Comparison of ENCODE assay signal across 27 cellular contexts in the genomic region with DNA sequence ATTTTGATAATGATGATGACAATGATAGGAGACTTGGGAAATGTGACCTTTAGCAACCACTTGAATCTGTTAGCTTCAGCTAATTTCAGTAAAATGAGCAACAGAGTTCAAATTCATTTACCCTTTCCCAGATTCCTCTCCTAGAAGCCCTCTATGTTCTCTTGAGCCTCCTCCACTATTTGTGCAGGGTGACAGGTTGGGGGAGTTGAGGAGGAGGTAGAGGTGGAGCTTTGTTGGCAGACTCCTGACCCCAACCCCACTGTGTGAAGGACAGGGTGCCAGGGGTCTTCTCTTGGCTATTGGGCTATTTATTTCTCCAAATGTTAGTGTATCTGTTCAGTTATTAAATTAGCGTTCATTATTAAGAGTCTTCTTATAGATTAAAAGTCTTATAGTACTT.
"Had no signal": no experiment of that assay in that cellular context is flagged by ENCODE, and none has a peak within 500 bp of the region (broad histone marks: within the 10 kb centered on the region; RNA-seq: fewer than 3 reads in every experiment).

No MANE protein-coding gene starts in this region.

- FAIRE-seq: colon, endometrium, endothelial cell of umbilical vein, frontal cortex had no signal

- H3K4me3 Mint-ChIP-seq: dendritic cell treated with granulocyte-macrophage colony-stimulating factor and Interleukin-4, amounts not matched to agents 40 ng/mL and 50 ng/mL, for 4 days; effector memory CD8-positive, alpha-beta T cell; endodermal cell had no signal

- H3K27me3 Mint-ChIP-seq: dendritic cell treated with granulocyte-macrophage colony-stimulating factor and Interleukin-4, amounts not matched to agents 40 ng/mL and 50 ng/mL, for 4 days; effector memory CD8-positive, alpha-beta T cell had no signal

- DNase-seq: colonic mucosa; cortex of kidney; dermis blood vessel endothelial cell; dorsolateral prefrontal cortex; effector CD4-positive, alpha-beta T cell; effector CD8-positive, alpha-beta T cell; effector memory CD4-positive, alpha-beta T cell; effector memory CD8-positive, alpha-beta T cell; endodermal cell; erythroblast; esophagus squamous epithelium; foreskin fibroblast; foreskin keratinocyte; foreskin melanocyte; gastrocnemius medialis; glutamatergic neuron; heart left ventricle; heart right ventricle had no signal

- H3K27ac ChIP-seq: colonic mucosa, coronary artery, dorsolateral prefrontal cortex, epithelial cell of prostate, esophagus muscularis mucosa, esophagus squamous epithelium, foreskin keratinocyte, gastrocnemius medialis, gastroesophageal sphincter, heart left ventricle, heart right ventricle had no signal

- H3K9me3 Mint-ChIP-seq: dendritic cell treated with granulocyte-macrophage colony-stimulating factor and Interleukin-4, amounts not matched to agents 40 ng/mL and 50 ng/mL, for 4 days; endodermal cell had no signal

- H3K4me1 Mint-ChIP-seq: endodermal cell had no signal

- H3K27ac Mint-ChIP-seq: dendritic cell treated with granulocyte-macrophage colony-stimulating factor and Interleukin-4, amounts not matched to agents 40 ng/mL and 50 ng/mL, for 4 days; effector memory CD8-positive, alpha-beta T cell; endodermal cell had no signal

- ATAC-seq: effector memory CD8-positive, alpha-beta T cell; foreskin keratinocyte; gastrocnemius medialis; gastroesophageal sphincter; heart left ventricle; heart right ventricle had no signal
